22 cellular contexts compared by ENCODE assay signal in genomic region chr11:133907841-133908241, GRCh38. TPM values are rescaled to one million over a fixed set of nuclear protein-coding genes. Genes with fewer than 3 reads are reported as not detected.
DNase-seq lines count a peak whose midpoint lies in the region; ATAC-seq and TF ChIP-seq lines count a peak whose summit lies in the region.
"Had no signal": no experiment of that assay in that cellular context is flagged by ENCODE, and none has a peak within 500 bp of the region (broad histone marks: within the 10 kb centered on the region; RNA-seq: fewer than 3 reads in every experiment).

No MANE protein-coding gene starts in this region.

- H3K9me3 Mint-ChIP-seq in glutamatergic neuron (ENCODE audit: unreplicated experiment), result peaks cover 22% of the 10 kb centered on the region
- H3K9me3 Mint-ChIP-seq: IgD-negative memory B cell had no signal

- H3K4me3 Mint-ChIP-seq in glutamatergic neuron (ENCODE audit: unreplicated experiment), result no peak overlapping the region
- H3K4me3 Mint-ChIP-seq: B cell, IgD-negative memory B cell had no signal

- intact Hi-C loops in upper lobe of right lung (cut with DNase I), result no loop called here
- intact Hi-C loops in uterus (cut with DNase I; ENCODE audit: low total_unique reads), result no loop called here

- H3K4me1 ChIP-seq in upper lobe of right lung (no peaks in the 10 kb centered on the region), uterus (no peaks in the 10 kb centered on the region)

- TF ChIP-seq CTCF in glutamatergic neuron (IDR thresholded peaks at IDR 0.05; ENCODE audit: partially characterized antibody, unreplicated experiment), result no peak
- no peak for TF ChIP-seq CTCF in upper lobe of right lung (IDR thresholded peaks at IDR 0.05)
- no peak for TF ChIP-seq CTCF in uterus (IDR thresholded peaks at IDR 0.05)

- H3K9me3 ChIP-seq in upper lobe of right lung (no peaks in the 10 kb centered on the region), uterus (no peaks in the 10 kb centered on the region)
- H3K9me3 ChIP-seq: SK-N-SH had no signal

- ATAC-seq in upper lobe of right lung, result no peak
- ATAC-seq: HCT116, PC-3 had no signal

- no peak overlapping the region for H3K27ac ChIP-seq in upper lobe of right lung
- no peak overlapping the region for H3K27ac ChIP-seq in uterus
- H3K27ac ChIP-seq: C4-2B had no signal

- H3K4me3 ChIP-seq in upper lobe of right lung, result no peak overlapping the region
- H3K4me3 ChIP-seq in uterus, result no peak overlapping the region

- peaks cover 3% of the 10 kb centered on the region for H3K4me1 Mint-ChIP-seq in glutamatergic neuron (ENCODE audit: low read depth, unreplicated experiment)

- H3K27me3 Mint-ChIP-seq in glutamatergic neuron (ENCODE audit: unreplicated experiment), result peaks cover 12% of the 10 kb centered on the region
- H3K27me3 Mint-ChIP-seq: B cell had no signal

- H3K36me3 ChIP-seq in upper lobe of right lung, result no peaks in the 10 kb centered on the region
- H3K36me3 ChIP-seq in uterus, result no peaks in the 10 kb centered on the region

- in situ Hi-C loops in G401 (cut with HindIII; ENCODE audit: low sequenced_read_pairs), result no loop called here

- H3K36me3 Mint-ChIP-seq in glutamatergic neuron (ENCODE audit: unreplicated experiment), result peaks cover 14% of the 10 kb centered on the region
- H3K36me3 Mint-ChIP-seq: IgD-negative memory B cell had no signal

- no peaks in the 10 kb centered on the region for H3K27me3 ChIP-seq in upper lobe of right lung
- no peaks in the 10 kb centered on the region for H3K27me3 ChIP-seq in uterus

- DNase-seq in G401 (ENCODE audit: low spot score) (peak; percentile 92), NCI-H1417 treated with DMSO at 0.1 percent for 48 hours (lab: John Stamatoyannopoulos, UW) (peak; percentile 17), glutamatergic neuron (peak; percentile 6), upper lobe of right lung (peak; percentile 53), 8988T (no peak), nucleus accumbens (lab: John Stamatoyannopoulos, UW) (no peak), uterus (no peak)
- DNase-seq: Calu3; DMS79 treated with DMSO at 0.1 percent for 48 hours; NCI-H1092; NCI-H1436 treated with DMSO at 0.1 percent for 48 hours; NCI-H1930; NCI-H2107; NCI-H524; NCI-H82; NK-92 treated with Interleukin-12 subunit alpha and Interleukin-12 subunit beta, amount 100 ng/mL, for 24 hours; PC-3; SK-N-SH had no signal

- H3K27ac Mint-ChIP-seq in glutamatergic neuron (ENCODE audit: unreplicated experiment), result no peak overlapping the region
- H3K27ac Mint-ChIP-seq: B cell, IgD-negative memory B cell had no signal

- TF ChIP-seq POLR2A in uterus (IDR thresholded peaks at IDR 0.05), result no peak

RNA-seq across cellular contexts. Expression of gene IGSF9B, which starts 48.9 kb away (rescaled TPM):
- total RNA-seq in G401 (2014; rRNA removed; shearing (Covaris generic)), result 0.51 and 0.74 TPM in 2 replicates
- total RNA-seq in glutamatergic neuron (ENCODE audit: unreplicated experiment), result 209 TPM
- total RNA-seq in upper lobe of right lung, result 2.9 TPM
- 100 to 1,000 TPM in 1 of 4 donors, 10 to 100 TPM in 2, 1 to 10 TPM in 1; 6.5 to 106 (median 29.1) TPM for total RNA-seq in uterus

Comparison
In these comparisons a context has a peak if more than half of its experiments do, and no peak if none do; other contexts are left out.
1. DNase-seq: peak in G401 (single experiment), NCI-H1417 treated with DMSO at 0.1 percent for 48 hours (single experiment), glutamatergic neuron (single experiment) and upper lobe of right lung (single experiment); none in 8988T (single experiment), nucleus accumbens (0 of 56) and uterus (0 of 2).